In the genomic region with DNA sequence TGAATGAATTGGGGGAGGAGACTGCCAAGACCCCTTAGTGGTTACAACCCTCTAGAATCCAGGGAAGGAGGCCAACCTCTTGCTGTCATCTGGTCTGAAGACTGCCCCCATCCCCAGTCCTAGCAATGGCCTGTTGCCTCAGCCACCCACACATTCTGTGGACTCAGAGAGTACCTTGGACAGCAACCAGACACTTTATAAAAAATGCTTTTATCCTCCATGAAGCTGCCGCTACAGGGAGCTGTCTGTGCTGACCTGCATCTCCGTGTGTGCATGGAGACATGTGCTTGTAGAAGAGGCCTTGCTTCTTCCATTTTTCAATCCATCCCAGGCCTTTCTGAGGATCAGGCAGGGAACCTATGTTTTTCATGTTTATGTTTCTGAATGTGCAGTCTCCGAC, we compare ENCODE assay signal across 11 cellular contexts. TPM values are rescaled to one million over a fixed set of nuclear protein-coding genes. Genes with fewer than 3 reads are reported as not detected.
DNase-seq lines count a peak whose midpoint lies in the region; TF ChIP-seq lines count a peak whose summit lies in the region.
"Had no signal": no experiment of that assay in that cellular context is flagged by ENCODE, and none has a peak within 500 bp of the region (broad histone marks: within the 10 kb centered on the region; RNA-seq: fewer than 3 reads in every experiment).

No MANE protein-coding gene starts in this region.

- H3K9ac ChIP-seq in neural progenitor cell: no peak overlapping the region

- H3K4me1 Mint-ChIP-seq in neural progenitor cell: peaks cover 25% of the 10 kb centered on the region
- H3K4me1 Mint-ChIP-seq: activated naive CD8-positive, alpha-beta T cell treated with anti-CD3 and anti-CD28 coated beads, Interleukin-2, amount 10 ng/mL, durations not matched to agents 7 days and 5 days; stimulated activated memory B cell treated with anti-CD40 and anti-IgM and Interleukin-4, amounts not matched to agents 10 μg/mL and 1 μg/mL and 100 μg/mL, for 72 hours had no signal

- no peaks in the 10 kb centered on the region for H3K36me3 ChIP-seq in HEK293 (ENCODE audit: control insufficient read depth in 2 of 2, insufficient read depth in 1 of 2, low read length in 2 of 2)
- H3K36me3 ChIP-seq in neural progenitor cell: no peaks in the 10 kb centered on the region

- POLR2A ChIA-PET in HEK293 (lab: Yijun Ruan, JAX): no interaction called here

- CTCF ChIA-PET in HEK293 (lab: Yijun Ruan, JAX): interaction anchor here (1.3 kb wide), 1 partner anchor 13 kb away, joined by 4 read pairs; no protein-coding TSS in a partner anchor

- H3K27ac ChIP-seq in HEK293 (ENCODE audit: extremely low read depth, low read depth, low read length) (no peak overlapping the region), neural progenitor cell (no peak overlapping the region)

- H4K20me1 ChIP-seq in neural progenitor cell (ENCODE audit: low read depth): peaks cover 23% of the 10 kb centered on the region

- no peak overlapping the region for H3K4me3 Mint-ChIP-seq in neural progenitor cell
- H3K4me3 Mint-ChIP-seq: activated naive CD8-positive, alpha-beta T cell treated with anti-CD3 and anti-CD28 coated beads, Interleukin-2, amount 10 ng/mL, durations not matched to agents 7 days and 5 days; stimulated activated memory B cell treated with anti-CD40 and anti-IgM and Interleukin-4, amounts not matched to agents 10 μg/mL and 1 μg/mL and 100 μg/mL, for 72 hours had no signal

- H3F3A ChIP-seq in neural progenitor cell (ENCODE audit: low read depth): peaks cover 17% of the 10 kb centered on the region

- peak overlapping the region; percentile 27 for H3K4me2 ChIP-seq in neural progenitor cell

- H3K4me1 ChIP-seq in HEK293 (ENCODE audit: control insufficient read depth, insufficient read depth, low read length): no peaks in the 10 kb centered on the region
- peaks cover 38% of the 10 kb centered on the region for H3K4me1 ChIP-seq in neural progenitor cell

- H3K27me3 Mint-ChIP-seq in neural progenitor cell (ENCODE audit: insufficient read depth, low read depth): peaks cover 30% of the 10 kb centered on the region

- no peaks in the 10 kb centered on the region for H3K36me3 Mint-ChIP-seq in neural progenitor cell
- H3K36me3 Mint-ChIP-seq: activated naive CD8-positive, alpha-beta T cell treated with anti-CD3 and anti-CD28 coated beads, Interleukin-2, amount 10 ng/mL, durations not matched to agents 7 days and 5 days; stimulated activated memory B cell treated with anti-CD40 and anti-IgM and Interleukin-4, amounts not matched to agents 10 μg/mL and 1 μg/mL and 100 μg/mL, for 72 hours had no signal

- H3K9me3 Mint-ChIP-seq in neural progenitor cell: no peaks in the 10 kb centered on the region
- H3K9me3 Mint-ChIP-seq: activated naive CD8-positive, alpha-beta T cell treated with anti-CD3 and anti-CD28 coated beads, Interleukin-2, amount 10 ng/mL, durations not matched to agents 7 days and 5 days; stimulated activated memory B cell treated with anti-CD40 and anti-IgM and Interleukin-4, amounts not matched to agents 10 μg/mL and 1 μg/mL and 100 μg/mL, for 72 hours had no signal

- H3K4me3 ChIP-seq in HEK293 (ENCODE audit: low read depth, low read length) (no peak overlapping the region), neural progenitor cell (no peak overlapping the region)

- H3K27ac Mint-ChIP-seq in neural progenitor cell: no peak overlapping the region
- H3K27ac Mint-ChIP-seq: activated naive CD8-positive, alpha-beta T cell treated with anti-CD3 and anti-CD28 coated beads, Interleukin-2, amount 10 ng/mL, durations not matched to agents 7 days and 5 days; stimulated activated memory B cell treated with anti-CD40 and anti-IgM and Interleukin-4, amounts not matched to agents 10 μg/mL and 1 μg/mL and 100 μg/mL, for 72 hours had no signal

- peaks cover 4% of the 10 kb centered on the region for H3K27me3 ChIP-seq in neural progenitor cell

- TF ChIP-seq CTCF in HEK293 (tag by site-specific recombination; IDR thresholded peaks at IDR 0.05) (no peak), neural progenitor cell (IDR thresholded peaks at IDR 0.05) (no peak), GM20000 (IDR thresholded peaks at IDR 0.05; ENCODE audit: extremely low read depth, missing control alignments) (no peak)

- H3K79me2 ChIP-seq in neural progenitor cell (ENCODE audit: low read depth): no peaks in the 10 kb centered on the region

- peak; percentile 29 for DNase-seq in NOMO-1 treated with DMSO at 0.1 percent for 48 hours (lab: John Stamatoyannopoulos, UW; ENCODE audit: unreplicated experiment)
- peak; percentile 5 to 51 for DNase-seq in dermis microvascular lymphatic vessel endothelial cell (ENCODE audit: low read depth in 2 of 2)
- peak; percentile 92 for DNase-seq in neural progenitor cell (ENCODE audit: low spot score)
- DNase-seq in activated CD4-positive, CD25-positive, alpha-beta regulatory T cell (lab: John Stamatoyannopoulos, UW): no peak
- no peak for DNase-seq in NCI-H774 (lab: John Stamatoyannopoulos, UW)
- no peak for DNase-seq in GM20000 (ENCODE audit: low spot score)
- DNase-seq in globus pallidus (ENCODE audit: low spot score): no peak
- DNase-seq: activated naive CD8-positive, alpha-beta T cell treated with anti-CD3 and anti-CD28 coated beads, Interleukin-2, amount 10 ng/mL, durations not matched to agents 7 days and 5 days had no signal

- H2AFZ ChIP-seq in neural progenitor cell (replicated peaks): no peak overlapping the region

- no peaks in the 10 kb centered on the region for H3K9me3 ChIP-seq in HEK293 (ENCODE audit: control insufficient read depth, insufficient read depth, low read depth, low read length)
- no peaks in the 10 kb centered on the region for H3K9me3 ChIP-seq in neural progenitor cell (ENCODE audit: low read depth)

TF ChIP-seq in HEK293, 187 proteins besides CTCF, POLR2A, EP300 and RAD21:
- 0 out of 2 replicates have a peak, but pooled peaks have one; percentile 43 for TF ChIP-seq ZFHX2 (tag by site-specific recombination; conservative IDR thresholded peaks at IDR 0.05)
- TF ChIP-seq GLI4 (tag by site-specific recombination; IDR thresholded peaks at IDR 0.05): no peak
- TF ChIP-seq TCF7L2 (IDR thresholded peaks at IDR 0.05; ENCODE audit: borderline replicate concordance, low read depth, low read length): peak; percentile 54; the same call in 1 of the 2 replicates
- TF ChIP-seq EGR2 (tag by site-specific recombination; IDR thresholded peaks at IDR 0.05; ENCODE audit: low read depth): 0 out of 2 replicates have a peak, but pooled peaks have one; percentile 18
- TF ChIP-seq ZNF146 (tag by site-specific recombination; IDR thresholded peaks at IDR 0.05): no peak
- TF ChIP-seq, protein P1, sequence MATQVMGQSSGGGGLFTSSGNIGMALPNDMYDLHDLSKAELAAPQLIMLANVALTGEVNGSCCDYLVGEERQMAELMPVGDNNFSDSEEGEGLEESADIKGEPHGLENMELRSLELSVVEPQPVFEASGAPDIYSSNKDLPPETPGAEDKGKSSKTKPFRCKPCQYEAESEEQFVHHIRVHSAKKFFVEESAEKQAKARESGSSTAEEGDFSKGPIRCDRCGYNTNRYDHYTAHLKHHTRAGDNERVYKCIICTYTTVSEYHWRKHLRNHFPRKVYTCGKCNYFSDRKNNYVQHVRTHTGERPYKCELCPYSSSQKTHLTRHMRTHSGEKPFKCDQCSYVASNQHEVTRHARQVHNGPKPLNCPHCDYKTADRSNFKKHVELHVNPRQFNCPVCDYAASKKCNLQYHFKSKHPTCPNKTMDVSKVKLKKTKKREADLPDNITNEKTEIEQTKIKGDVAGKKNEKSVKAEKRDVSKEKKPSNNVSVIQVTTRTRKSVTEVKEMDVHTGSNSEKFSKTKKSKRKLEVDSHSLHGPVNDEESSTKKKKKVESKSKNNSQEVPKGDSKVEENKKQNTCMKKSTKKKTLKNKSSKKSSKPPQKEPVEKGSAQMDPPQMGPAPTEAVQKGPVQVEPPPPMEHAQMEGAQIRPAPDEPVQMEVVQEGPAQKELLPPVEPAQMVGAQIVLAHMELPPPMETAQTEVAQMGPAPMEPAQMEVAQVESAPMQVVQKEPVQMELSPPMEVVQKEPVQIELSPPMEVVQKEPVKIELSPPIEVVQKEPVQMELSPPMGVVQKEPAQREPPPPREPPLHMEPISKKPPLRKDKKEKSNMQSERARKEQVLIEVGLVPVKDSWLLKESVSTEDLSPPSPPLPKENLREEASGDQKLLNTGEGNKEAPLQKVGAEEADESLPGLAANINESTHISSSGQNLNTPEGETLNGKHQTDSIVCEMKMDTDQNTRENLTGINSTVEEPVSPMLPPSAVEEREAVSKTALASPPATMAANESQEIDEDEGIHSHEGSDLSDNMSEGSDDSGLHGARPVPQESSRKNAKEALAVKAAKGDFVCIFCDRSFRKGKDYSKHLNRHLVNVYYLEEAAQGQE (tag by site-specific recombination; IDR thresholded peaks at IDR 0.05): peak; percentile 99
TF ChIP-seq in HEK293: peak in this region for 4.

RNA-seq across cellular contexts. Expression of a gene that starts 15.2 kb away (rescaled TPM):
- total RNA-seq in dermis microvascular lymphatic vessel endothelial cell (under 0.01 and 0.13 TPM in 2 replicates), neural progenitor cell (ENCODE audit: low replicate concordance) (0.13 and 0.28 TPM in 2 replicates)
- total RNA-seq: activated naive CD8-positive, alpha-beta T cell treated with anti-CD3 and anti-CD28 coated beads, Interleukin-2, amount 10 ng/mL, durations not matched to agents 7 days and 5 days; T-helper 2 cell treated with Interferon-gamma antibody and Interleukin-4, amounts not matched to agents 100 ng/mL and 5 ng/mL, for 36 hours had no signal

Comparison
In these comparisons a context has a peak if more than half of its experiments do, and no peak if none do; other contexts are left out.
1. DNase-seq: peak in NOMO-1 treated with DMSO at 0.1 percent for 48 hours (single experiment), dermis microvascular lymphatic vessel endothelial cell (2 of 2) and neural progenitor cell (single experiment); none in activated CD4-positive, CD25-positive, alpha-beta regulatory T cell (0 of 4), NCI-H774 (single experiment), GM20000 (single experiment) and globus pallidus (single experiment).